ENCODE assay signal across 11 cellular contexts in the genomic region with DNA sequence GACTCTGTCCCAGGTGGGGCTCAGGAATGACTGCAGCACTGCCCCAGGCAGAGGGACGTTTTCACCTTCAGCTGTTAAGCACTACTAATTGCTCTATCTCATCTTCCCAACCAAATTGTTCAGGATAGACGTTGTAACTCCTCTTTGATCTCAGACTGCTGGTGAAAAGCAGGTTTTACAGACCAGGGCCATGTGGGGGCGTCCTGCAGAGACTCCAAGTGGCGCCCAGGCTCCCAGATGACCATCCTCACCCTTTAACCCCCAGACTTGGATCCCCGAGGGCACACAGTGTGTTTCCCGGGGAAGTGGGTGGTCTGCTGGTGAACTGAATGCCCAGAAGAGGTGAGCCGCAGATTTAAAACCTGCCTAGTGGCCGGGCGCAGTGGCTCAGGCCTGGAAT. TPM values are rescaled to one million over a fixed set of nuclear protein-coding genes. Genes with fewer than 3 reads are reported as not detected.
DNase-seq lines count a peak whose midpoint lies in the region; ATAC-seq and TF ChIP-seq lines count a peak whose summit lies in the region.
"Had no signal": no experiment of that assay in that cellular context is flagged by ENCODE, and none has a peak within 500 bp of the region (broad histone marks: within the 10 kb centered on the region; RNA-seq: fewer than 3 reads in every experiment).

No MANE protein-coding gene starts in this region.

- H3K79me2 ChIP-seq in DOHH2 (ENCODE audit: control insufficient read depth, low read length) = no peaks in the 10 kb centered on the region

- H3K9me3 ChIP-seq in DOHH2 (ENCODE audit: control insufficient read depth, insufficient read depth, low read length) (no peaks in the 10 kb centered on the region), lower lobe of right lung (no peaks in the 10 kb centered on the region), ascending aorta (no peaks in the 10 kb centered on the region), sigmoid colon (no peaks in the 10 kb centered on the region)
- H3K9me3 ChIP-seq: left lung had no signal

- no peaks in the 10 kb centered on the region for H3F3A ChIP-seq in DOHH2 (ENCODE audit: control insufficient read depth, insufficient read depth)

- H4K20me1 ChIP-seq in DOHH2 (ENCODE audit: control insufficient read depth, insufficient read depth, low read depth, low read length) = no peaks in the 10 kb centered on the region

- peak; percentile 28 for TF ChIP-seq RAD21 in Ishikawa (IDR thresholded peaks at IDR 0.05; ENCODE audit: low read depth)

- no peak for TF ChIP-seq EP300 in Ishikawa (IDR thresholded peaks at IDR 0.05; ENCODE audit: borderline replicate concordance)
- TF ChIP-seq EP300 in sigmoid colon (IDR thresholded peaks at IDR 0.05) = no peak

- H3K4me2 ChIP-seq in DOHH2 (ENCODE audit: low read length) = no peak overlapping the region

- DNase-seq in amniotic epithelial cell (ENCODE audit: low read depth) = peak; percentile 16
- peak; percentile 44 for DNase-seq in lower lobe of right lung
- no peak for DNase-seq in ascending aorta (ENCODE audit: low spot score in 2 of 2)
- no peak for DNase-seq in sigmoid colon
- DNase-seq in anterior cingulate cortex (lab: John Stamatoyannopoulos, UW) = no peak
- DNase-seq: activated CD4-positive, alpha-beta T cell treated with anti-CD3 and anti-CD28 coated beads, Interleukin-2, amount 50 U/mL, for 1 hour; activated naive CD8-positive, alpha-beta T cell treated with anti-CD3 and anti-CD28 coated beads, Interleukin-2, amount 50 U/mL, for 24 hours; left lung had no signal

- H3K9me2 ChIP-seq in DOHH2 (replicated peaks; ENCODE audit: control insufficient read depth, low read length) = no peaks in the 10 kb centered on the region

- H3K27me3 ChIP-seq in DOHH2 (ENCODE audit: control insufficient read depth, low read length) (peaks cover 12% of the 10 kb centered on the region), lower lobe of right lung (ENCODE audit: low read depth) (no peaks in the 10 kb centered on the region), ascending aorta (no peaks in the 10 kb centered on the region), sigmoid colon (no peaks in the 10 kb centered on the region)
- H3K27me3 ChIP-seq: left lung had no signal

- ATAC-seq in lower lobe of right lung (no peak), GM19463 (IDR thresholded peaks at IDR 0.05; ENCODE audit: unreplicated experiment) (no peak)
- ATAC-seq: activated naive CD8-positive, alpha-beta T cell treated with anti-CD3 and anti-CD28 coated beads, Interleukin-2, amount 50 U/mL, for 24 hours; left lung had no signal

- 55 to 56% methylated on average over 9 of the region's 9 CpGs for WGBS in sigmoid colon, 2 donors

- no peaks in the 10 kb centered on the region for H3K4me1 ChIP-seq in DOHH2 (ENCODE audit: control insufficient read depth, low read length)
- H3K4me1 ChIP-seq in lower lobe of right lung = no peaks in the 10 kb centered on the region
- peaks cover 2 to 11% of the 10 kb centered on the region in 2 donors for H3K4me1 ChIP-seq in ascending aorta
- no peaks in the 10 kb centered on the region for H3K4me1 ChIP-seq in sigmoid colon
- H3K4me1 ChIP-seq: left lung had no signal

- TF ChIP-seq CTCF in DOHH2 (IDR thresholded peaks at IDR 0.05; ENCODE audit: low read depth, low read length, poor library complexity, severe bottlenecking) = peak; percentile 60
- TF ChIP-seq CTCF in lower lobe of right lung (IDR thresholded peaks at IDR 0.05) = peak; percentile 22
- no peak for TF ChIP-seq CTCF in ascending aorta (IDR thresholded peaks at IDR 0.05)
- TF ChIP-seq CTCF in sigmoid colon (IDR thresholded peaks at IDR 0.05) = no peak

- H3K4me3 ChIP-seq in DOHH2 (ENCODE audit: low read length) (no peak overlapping the region), lower lobe of right lung (no peak overlapping the region), ascending aorta (no peak overlapping the region), sigmoid colon (no peak overlapping the region)
- H3K4me3 ChIP-seq: left lung had no signal

- TF ChIP-seq POLR2A in sigmoid colon (IDR thresholded peaks at IDR 0.05) = no peak

- intact Hi-C loops in lower lobe of right lung (cut with DNase I) (no loop called here), ascending aorta (cut with DNase I) (no loop called here), sigmoid colon (cut with DNase I) (no loop called here)

- H3K27ac ChIP-seq in DOHH2 (ENCODE audit: low read depth, low read length) = no peak overlapping the region
- H3K27ac ChIP-seq in lower lobe of right lung = no peak overlapping the region
- H3K27ac ChIP-seq in ascending aorta = no peak overlapping the region
- H3K27ac ChIP-seq in sigmoid colon = no peak overlapping the region
- H3K27ac ChIP-seq: left lung had no signal

- H3K36me3 ChIP-seq in DOHH2 (ENCODE audit: control insufficient read depth, low read length) (no peaks in the 10 kb centered on the region), lower lobe of right lung (no peaks in the 10 kb centered on the region), ascending aorta (no peaks in the 10 kb centered on the region), sigmoid colon (no peaks in the 10 kb centered on the region)
- H3K36me3 ChIP-seq: left lung had no signal

TF ChIP-seq in Ishikawa, 13 proteins besides CTCF, POLR2A, EP300 and RAD21:
- TF ChIP-seq, protein P1, sequence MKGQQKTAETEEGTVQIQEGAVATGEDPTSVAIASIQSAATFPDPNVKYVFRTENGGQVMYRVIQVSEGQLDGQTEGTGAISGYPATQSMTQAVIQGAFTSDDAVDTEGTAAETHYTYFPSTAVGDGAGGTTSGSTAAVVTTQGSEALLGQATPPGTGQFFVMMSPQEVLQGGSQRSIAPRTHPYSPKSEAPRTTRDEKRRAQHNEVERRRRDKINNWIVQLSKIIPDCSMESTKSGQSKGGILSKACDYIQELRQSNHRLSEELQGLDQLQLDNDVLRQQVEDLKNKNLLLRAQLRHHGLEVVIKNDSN (IDR thresholded peaks at IDR 0.05) = no peak
- TF ChIP-seq TEAD4 (IDR thresholded peaks at IDR 0.05) = no peak
TF ChIP-seq in Ishikawa: peak in this region for 0.

RNA-seq across cellular contexts. Expression of a gene that starts 23.9 kb away (rescaled TPM):
- total RNA-seq in lower lobe of right lung = 23.0 TPM
- 22.2 TPM for total RNA-seq in ascending aorta
- total RNA-seq in sigmoid colon = 10 to 100 TPM; 11.5 to 24.1 (median 14.6) TPM
- polyA plus RNA-seq in sigmoid colon = 10 to 100 TPM; 20.4 to 35.5 (median 25.4) TPM

RNA-seq across cellular contexts. Expression of a gene that starts 43.5 kb away (rescaled TPM):
- total RNA-seq in lower lobe of right lung = 81.0 TPM
- total RNA-seq in ascending aorta = 29.3 TPM
- 10 to 100 TPM; 43.4 to 62.1 (median 51.2) TPM for total RNA-seq in sigmoid colon
- polyA plus RNA-seq in sigmoid colon = 10 to 100 TPM; 13.2 to 24.8 (median 21.7) TPM

Comparison
In these comparisons a context has a peak if more than half of its experiments do, and no peak if none do; other contexts are left out.
1. CTCF ChIP-seq: peak in DOHH2 (single experiment) and lower lobe of right lung (single experiment); none in ascending aorta (0 of 3) and sigmoid colon (0 of 4).
2. DNase-seq: peak in amniotic epithelial cell (single experiment) and lower lobe of right lung (single experiment); none in ascending aorta (0 of 2), sigmoid colon (single experiment) and anterior cingulate cortex (0 of 58).